1 cellular context compared by ENCODE assay signal in genomic region chr2:45610281-45611019, GRCh38.
A peak's percentile ranks its signal among the peaks of the same experiment; 100 is the strongest.
TF ChIP-seq lines count a peak whose summit lies in the region.

No MANE protein-coding gene starts in this region.

TF ChIP-seq in K562, 482 proteins besides CTCF, POLR2A, EP300 and RAD21 (continued from another document and continues in another):
- TF ChIP-seq ZFP91 (CRISPR knock-in tag; IDR thresholded peaks at IDR 0.05) = no peak
- no peak for TF ChIP-seq HCFC1 (IDR thresholded peaks at IDR 0.05; ENCODE audit: low read depth, low read length)
- TF ChIP-seq GTF2B (IDR thresholded peaks at IDR 0.05; ENCODE audit: extremely low read depth, insufficient read length) = no peak
- TF ChIP-seq BRF2 (IDR thresholded peaks at IDR 0.05; ENCODE audit: borderline replicate concordance, insufficient read depth, insufficient read length) = no peak
- no peak for TF ChIP-seq RERE (CRISPR knock-in tag; IDR thresholded peaks at IDR 0.05; ENCODE audit: borderline replicate concordance)
- TF ChIP-seq NONO (IDR thresholded peaks at IDR 0.05; ENCODE audit: low read depth in 2 of 2, low read length in 1 of 2) = no peak
- TF ChIP-seq HOXB6 (CRISPR knock-in tag; IDR thresholded peaks at IDR 0.05; ENCODE audit: borderline replicate concordance) = no peak
- TF ChIP-seq NR4A1 (CRISPR knock-in tag; IDR thresholded peaks at IDR 0.05) = no peak
- TF ChIP-seq NR4A1 (tag; IDR thresholded peaks at IDR 0.05) = no peak
- no peak for TF ChIP-seq NCOA2 (IDR thresholded peaks at IDR 0.05; ENCODE audit: partially characterized antibody in 2 of 2)
- TF ChIP-seq SMC3 (conservative IDR thresholded peaks at IDR 0.05; ENCODE audit: insufficient read depth, low read depth, low read length) = no peak
- no peak for TF ChIP-seq ZBTB5 (IDR thresholded peaks at IDR 0.05)
- peak in 1 of 2 experiments; percentile 24; a peak in 1 of 4 replicates for TF ChIP-seq CSDE1 (IDR thresholded peaks at IDR 0.05)
- TF ChIP-seq ZBTB7A (IDR thresholded peaks at IDR 0.05; ENCODE audit: borderline replicate concordance, control insufficient read depth, low read depth, low read length) = no peak
- no peak for TF ChIP-seq ETV1 (tag; conservative IDR thresholded peaks at IDR 0.05; ENCODE audit: low read depth)
- no peak for TF ChIP-seq FOXA1 (IDR thresholded peaks at IDR 0.05; ENCODE audit: borderline replicate concordance)
- TF ChIP-seq FOSL1 (tag; conservative IDR thresholded peaks at IDR 0.05) = no peak
- no peak for TF ChIP-seq ZNF696 (CRISPR knock-in tag; conservative IDR thresholded peaks at IDR 0.05)
- TF ChIP-seq RBM14 (IDR thresholded peaks at IDR 0.05; ENCODE audit: borderline replicate concordance, insufficient read depth, low read depth, low read length) = no peak
- TF ChIP-seq ASH1L (IDR thresholded peaks at IDR 0.05; ENCODE audit: borderline replicate concordance, low read depth, partially characterized antibody) = no peak
- no peak for TF ChIP-seq ZNF830 (CRISPR knock-in tag; IDR thresholded peaks at IDR 0.05)
- TF ChIP-seq HBP1 (CRISPR knock-in tag; IDR thresholded peaks at IDR 0.05) = no peak
- no peak for TF ChIP-seq MTA1 (IDR thresholded peaks at IDR 0.05; ENCODE audit: borderline replicate concordance)
- no peak for TF ChIP-seq HSF4 (CRISPR knock-in tag; IDR thresholded peaks at IDR 0.05; ENCODE audit: borderline replicate concordance)
- no peak for TF ChIP-seq FOS (IDR thresholded peaks at IDR 0.05; ENCODE audit: extremely low read depth, insufficient read length)
- TF ChIP-seq MIER1 (IDR thresholded peaks at IDR 0.05; ENCODE audit: low read depth) = 0 out of 2 replicates have a peak, but pooled peaks have one; percentile 35
- TF ChIP-seq MTF1 (CRISPR knock-in tag; IDR thresholded peaks at IDR 0.05; ENCODE audit: borderline replicate concordance) = no peak
- TF ChIP-seq HDAC1 (IDR thresholded peaks at IDR 0.05) = peak in 1 of 2 experiments; percentile 52; a peak in 1 of 4 replicates
- no peak for TF ChIP-seq CBX2 (IDR thresholded peaks at IDR 0.05; ENCODE audit: insufficient read depth, low read length, poor library complexity, severe bottlenecking)
- TF ChIP-seq BHLHE40 (IDR thresholded peaks at IDR 0.05; ENCODE audit: low read length) = peak; percentile 96
- TF ChIP-seq RNF219 (CRISPR knock-in tag; IDR thresholded peaks at IDR 0.05) = no peak
- no peak for TF ChIP-seq ARNT (IDR thresholded peaks at IDR 0.05)
- TF ChIP-seq ZC3H4 (CRISPR knock-in tag; IDR thresholded peaks at IDR 0.05; ENCODE audit: borderline replicate concordance) = no peak
- no peak for TF ChIP-seq ZNF239 (CRISPR knock-in tag; IDR thresholded peaks at IDR 0.05)
- no peak for TF ChIP-seq TBL1XR1 (IDR thresholded peaks at IDR 0.05; ENCODE audit: low read length in 2 of 2)
- no peak for TF ChIP-seq MYNN (IDR thresholded peaks at IDR 0.05)
- TF ChIP-seq MYNN (CRISPR knock-in tag; IDR thresholded peaks at IDR 0.05) = no peak
- TF ChIP-seq MXD1 (CRISPR knock-in tag; IDR thresholded peaks at IDR 0.05; ENCODE audit: borderline replicate concordance, poor library complexity, severe bottlenecking) = no peak
- 0 out of 2 replicates have a peak, but pooled peaks have one; percentile 18 for TF ChIP-seq ATF3 (IDR thresholded peaks at IDR 0.05)
- TF ChIP-seq ATF3 (CRISPR knock-in tag; conservative IDR thresholded peaks at IDR 0.05) = no peak
- no peak for TF ChIP-seq FOXA3 (CRISPR knock-in tag; conservative IDR thresholded peaks at IDR 0.05 in 1 of 2, IDR thresholded peaks at IDR 0.05 in 1 of 2)
- no peak for TF ChIP-seq TFAM (CRISPR knock-in tag; conservative IDR thresholded peaks at IDR 0.05)
- no peak for TF ChIP-seq AFF4 (CRISPR knock-in tag; IDR thresholded peaks at IDR 0.05)
